Comparison of ENCODE assay signal across 8 cellular contexts in genomic region chr5:95817430-95817829, GRCh38. TPM values are rescaled to one million over a fixed set of nuclear protein-coding genes. Genes with fewer than 3 reads are reported as not detected.
DNase-seq lines count a peak whose midpoint lies in the region; ATAC-seq and TF ChIP-seq lines count a peak whose summit lies in the region.

No MANE protein-coding gene starts in this region.

- intact Hi-C loops in A673 (cut with micrococcal nuclease; ENCODE audit: unreplicated experiment) = no loop called here

- 87% methylated on average over 12 of the region's 12 CpGs for WGBS in thymus

- no peaks in the 10 kb centered on the region for H3K27me3 Mint-ChIP-seq in activated naive CD4-positive, alpha-beta T cell treated with anti-CD3 and anti-CD28 coated beads, Interleukin-2, amount 50 U/mL, for 24 hours

- H3K36me3 Mint-ChIP-seq in activated naive CD4-positive, alpha-beta T cell treated with anti-CD3 and anti-CD28 coated beads, Interleukin-2, amount 50 U/mL, for 24 hours = peaks cover 14% of the 10 kb centered on the region

- H3K27ac Mint-ChIP-seq in activated naive CD4-positive, alpha-beta T cell treated with anti-CD3 and anti-CD28 coated beads, Interleukin-2, amount 50 U/mL, for 24 hours = peak overlapping the region; percentile 97

- H3K4me1 ChIP-seq in thymus (ENCODE audit: control insufficient read depth, insufficient read depth, low read length) (peaks cover 48% of the 10 kb centered on the region), A673 (ENCODE audit: insufficient read depth, low read length, poor library complexity, severe bottlenecking) (peaks cover 22% of the 10 kb centered on the region)

- ATAC-seq in GM21825 (IDR thresholded peaks at IDR 0.05; ENCODE audit: unreplicated experiment) = no peak

- BruUV-seq in A673 (replicated peaks; lab: Mats Ljungman, UMichigan) = no TSS peak

- no peaks in the 10 kb centered on the region for H3K9me3 Mint-ChIP-seq in activated naive CD4-positive, alpha-beta T cell treated with anti-CD3 and anti-CD28 coated beads, Interleukin-2, amount 50 U/mL, for 24 hours

- peak overlapping the region; percentile 90 for H3K4me3 Mint-ChIP-seq in activated naive CD4-positive, alpha-beta T cell treated with anti-CD3 and anti-CD28 coated beads, Interleukin-2, amount 50 U/mL, for 24 hours

- DNase-seq in activated T-cell treated with anti-CD3 and anti-CD28 coated beads, Interleukin-2, amount 50 U/mL, for 1 hour = peak; percentile 45
- DNase-seq in activated T-cell treated with anti-CD3 and anti-CD28 coated beads for 4 hours (no peak), left kidney (ENCODE audit: low read depth, low spot score) (peak; percentile 83), NOMO-1 treated with DMSO at 0.1 percent for 48 hours (lab: John Stamatoyannopoulos, UW; ENCODE audit: unreplicated experiment) (no peak), A673 (ENCODE audit: low spot score) (no peak)

- H3K4me1 Mint-ChIP-seq in activated naive CD4-positive, alpha-beta T cell treated with anti-CD3 and anti-CD28 coated beads, Interleukin-2, amount 50 U/mL, for 24 hours = peaks cover 80% of the 10 kb centered on the region

- H3K36me3 ChIP-seq in thymus (ENCODE audit: control insufficient read depth, insufficient read depth) (peaks cover 14% of the 10 kb centered on the region), A673 (ENCODE audit: insufficient read depth, low read length, poor library complexity, severe bottlenecking) (no peaks in the 10 kb centered on the region)

- no peak for TF ChIP-seq CTCF in A673 (conservative IDR thresholded peaks at IDR 0.05; ENCODE audit: low read depth, low read length)

- no peaks in the 10 kb centered on the region for H3K27me3 ChIP-seq in thymus (ENCODE audit: control insufficient read depth, insufficient read depth)
- H3K27me3 ChIP-seq in A673 (replicated peaks; ENCODE audit: insufficient read depth, low read depth, low read length, poor library complexity) = no peaks in the 10 kb centered on the region

- POLR2A ChIA-PET in A673 (lab: Charles Lee; ENCODE audit: low non-redundant PET) = no interaction called here

- CTCF ChIA-PET in A673 (lab: Charles Lee) = no interaction called here

- H3K9me3 ChIP-seq in thymus (ENCODE audit: control insufficient read depth) (no peaks in the 10 kb centered on the region), A673 (ENCODE audit: low read depth, low read length, poor library complexity, severe bottlenecking) (no peaks in the 10 kb centered on the region)

- H3K27ac ChIP-seq in thymus (ENCODE audit: low read depth) (peak overlapping the region; percentile 36), A673 (ENCODE audit: low read depth, low read length, poor library complexity, severe bottlenecking) (no peak overlapping the region)

- H3K4me3 ChIP-seq in thymus (ENCODE audit: low read length) = peak overlapping the region; percentile 34
- H3K4me3 ChIP-seq in A673 (ENCODE audit: low read depth, low read length, poor library complexity, severe bottlenecking) = no peak overlapping the region

RNA-seq across cellular contexts. Expression of gene GLRX, which starts 5.1 kb away (rescaled TPM):
- polyA plus RNA-seq in thymus = 119 TPM
- 27.3 and 28.6 TPM in 2 replicates for total RNA-seq in A673 (2021)

Comparison
In these comparisons a context has a peak if more than half of its experiments do, and no peak if none do; other contexts are left out.
1. DNase-seq: peak in activated T-cell treated with anti-CD3 and anti-CD28 coated beads, Interleukin-2, amount 50 U/mL, for 1 hour (single experiment) and left kidney (single experiment); none in activated T-cell treated with anti-CD3 and anti-CD28 coated beads for 4 hours (single experiment), NOMO-1 treated with DMSO at 0.1 percent for 48 hours (single experiment) and A673 (single experiment).